ENCODE assay signal across 18 cellular contexts in the genomic region with DNA sequence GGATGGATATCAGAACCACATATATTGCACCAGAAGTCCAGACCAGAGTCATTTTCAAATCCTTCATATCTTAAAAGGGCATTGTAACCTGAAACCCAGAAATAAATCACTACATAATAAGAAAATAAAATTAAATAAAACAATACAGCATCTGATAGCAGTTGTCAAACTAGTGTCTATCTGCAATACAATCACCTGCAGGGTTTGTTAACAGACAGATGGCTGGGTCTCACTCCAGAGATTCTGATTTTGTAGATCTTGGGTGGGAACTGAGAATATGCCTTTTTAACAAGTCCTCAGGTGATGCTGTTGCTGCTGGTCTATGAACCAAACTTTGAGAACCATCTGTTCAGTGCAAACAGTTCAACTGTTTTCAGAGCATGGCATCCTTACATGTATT. TPM values are rescaled to one million over a fixed set of nuclear protein-coding genes. Genes with fewer than 3 reads are reported as not detected.
A peak's percentile ranks its signal among the peaks of the same experiment; 100 is the strongest.
DNase-seq lines count a peak whose midpoint lies in the region; ATAC-seq and TF ChIP-seq lines count a peak whose summit lies in the region.
"Had no signal": no experiment of that assay in that cellular context is flagged by ENCODE, and none has a peak within 500 bp of the region (broad histone marks: within the 10 kb centered on the region; RNA-seq: fewer than 3 reads in every experiment).

No MANE protein-coding gene starts in this region.

- H3K4ac ChIP-seq in mesenchymal stem cell (ENCODE audit: low read depth in 1 of 2, low read length in 2 of 2), result no peak overlapping the region

- H2AFZ ChIP-seq in SK-N-SH (ENCODE audit: low read depth) (no peak overlapping the region), mesenchymal stem cell (ENCODE audit: low read depth, low read length) (no peak overlapping the region)

- no peak overlapping the region for H2BK120ac ChIP-seq in mesenchymal stem cell (ENCODE audit: low read depth, low read length)

- POLR2A ChIA-PET in SK-N-SH (lab: Yijun Ruan, JAX), result no interaction called here

- no peak overlapping the region for H4K91ac ChIP-seq in mesenchymal stem cell (ENCODE audit: low read length)

- H3K4me2 ChIP-seq in SK-N-SH (no peak overlapping the region), mesenchymal stem cell (ENCODE audit: low read length, poor library complexity, severe bottlenecking) (no peak overlapping the region)
- H3K4me2 ChIP-seq: A549; BLaER1 treated with 17β-estradiol and CSF1 and Interleukin-3, amounts not matched to agents 10 nM and 100 nM had no signal

- H3K9me3 Mint-ChIP-seq in memory B cell, result no peaks in the 10 kb centered on the region
- H3K9me3 Mint-ChIP-seq: CD4-positive, alpha-beta T cell; CD8-positive, alpha-beta T cell had no signal

- no peak overlapping the region for H3K4me3 Mint-ChIP-seq in memory B cell
- H3K4me3 Mint-ChIP-seq: B cell; CD4-positive, alpha-beta T cell; CD8-positive, alpha-beta T cell had no signal

- H2AK5ac ChIP-seq in mesenchymal stem cell (ENCODE audit: low read length, severe bottlenecking), result no peak overlapping the region

- peaks cover 21% of the 10 kb centered on the region for H3K36me3 Mint-ChIP-seq in memory B cell

- no peaks in the 10 kb centered on the region for H3K79me2 ChIP-seq in SK-N-SH (ENCODE audit: insufficient read depth)

- H3K27ac ChIP-seq in SK-N-SH (ENCODE audit: low read depth in 2 of 2, low read length in 1 of 2), result no peak overlapping the region
- H3K27ac ChIP-seq in mesenchymal stem cell (ENCODE audit: low read length, poor library complexity, severe bottlenecking), result no peak overlapping the region
- H3K27ac ChIP-seq: 22Rv1; A549; BLaER1 treated with 17β-estradiol and CSF1 and Interleukin-3, amounts not matched to agents 10 nM and 100 nM; C4-2B had no signal

- H4K20me1 ChIP-seq in SK-N-SH (ENCODE audit: insufficient read depth), result no peaks in the 10 kb centered on the region
- H4K20me1 ChIP-seq: BLaER1 treated with 17β-estradiol and CSF1 and Interleukin-3, amounts not matched to agents 10 nM and 100 nM had no signal

- H3K9ac ChIP-seq in SK-N-SH, result no peak overlapping the region
- no peak overlapping the region for H3K9ac ChIP-seq in mesenchymal stem cell (ENCODE audit: low read length)
- H3K9ac ChIP-seq: BLaER1 treated with 17β-estradiol and CSF1 and Interleukin-3, amounts not matched to agents 10 nM and 100 nM had no signal

- no peak overlapping the region for H4K8ac ChIP-seq in mesenchymal stem cell (ENCODE audit: low read length)

- no peak for TF ChIP-seq RAD21 in SK-N-SH (IDR thresholded peaks at IDR 0.05; ENCODE audit: low read length)

- H3K4me1 Mint-ChIP-seq in memory B cell, result no peaks in the 10 kb centered on the region
- H3K4me1 Mint-ChIP-seq: B cell had no signal

- no peak overlapping the region for H2BK15ac ChIP-seq in mesenchymal stem cell (ENCODE audit: low read depth, poor library complexity, severe bottlenecking)

- no peaks in the 10 kb centered on the region for H3K9me3 ChIP-seq in SK-N-SH
- H3K9me3 ChIP-seq in mesenchymal stem cell (ENCODE audit: control insufficient read depth, low read length), result no peaks in the 10 kb centered on the region
- H3K9me3 ChIP-seq: A549; BLaER1 treated with 17β-estradiol and CSF1 and Interleukin-3, amounts not matched to agents 10 nM and 100 nM; Caco-2 had no signal

- H3K27me3 Mint-ChIP-seq in memory B cell, result no peaks in the 10 kb centered on the region
- H3K27me3 Mint-ChIP-seq: B cell; CD4-positive, alpha-beta T cell had no signal

- DNase-seq in SK-N-SH (no peak), NCI-H2171 treated with DMSO at 0.1 percent for 48 hours (lab: John Stamatoyannopoulos, UW) (peak; percentile 72), memory B cell (ENCODE audit: low spot score in 2 of 2) (no peak), mesenchymal stem cell (no peak), Kasumi-1 (lab: John Stamatoyannopoulos, UW) (no peak)
- DNase-seq: AML-193; Caco-2; Calu3; CD4-positive, alpha-beta T cell; CD8-positive, alpha-beta T cell; DMS79 treated with DMSO at 0.1 percent for 48 hours; GF-D8 had no signal

- H3K9me2 ChIP-seq in SK-N-SH, result no peaks in the 10 kb centered on the region

- no peak for TF ChIP-seq CTCF in SK-N-SH (IDR thresholded peaks at IDR 0.05)

- no peak for ATAC-seq in SK-N-SH treated with all-trans-retinoic acid at 6 μM for 48 hours
- ATAC-seq in memory B cell (ENCODE audit: low read depth), result no peak
- ATAC-seq: A549; CD8-positive, alpha-beta T cell had no signal

- H3F3A ChIP-seq in SK-N-SH (replicated peaks; ENCODE audit: insufficient read depth), result peaks cover 5% of the 10 kb centered on the region

- CTCF ChIA-PET in SK-N-SH (lab: Yijun Ruan, JAX), result interaction anchor here (0.6 to 1.4 kb wide), 3 partner anchors 20 to 36 kb away, joined by 3 to 5 read pairs (median 3); no protein-coding TSS in a partner anchor

- peaks cover 70 to 96% of the 10 kb centered on the region in 2 experiments for H3K36me3 ChIP-seq in SK-N-SH (replicated peaks in 1 of 2; ENCODE audit: control insufficient read depth in 1 of 2, insufficient read depth in 2 of 2, low read length in 1 of 2)
- H3K36me3 ChIP-seq in mesenchymal stem cell (ENCODE audit: control insufficient read depth in 1 of 2, insufficient read depth in 2 of 2, low read depth in 1 of 2, low read length in 2 of 2), result peaks cover 12 to 91% of the 10 kb centered on the region in 2 experiments

- H3K4me1 ChIP-seq in SK-N-SH (ENCODE audit: control insufficient read depth in 1 of 2, insufficient read depth in 2 of 2, low read depth in 1 of 2, low read length in 1 of 2), result no peaks in the 10 kb centered on the region
- no peaks in the 10 kb centered on the region for H3K4me1 ChIP-seq in mesenchymal stem cell (ENCODE audit: control insufficient read depth, insufficient read depth, low read depth, low read length)
- H3K4me1 ChIP-seq: A549; BLaER1 treated with 17β-estradiol and CSF1 and Interleukin-3, amounts not matched to agents 10 nM and 100 nM; Caco-2 had no signal

- H3K4me3 ChIP-seq in SK-N-SH (ENCODE audit: low read depth in 2 of 2, low read length in 1 of 2), result no peak overlapping the region
- H3K4me3 ChIP-seq in mesenchymal stem cell (ENCODE audit: insufficient read depth in 1 of 2, low read depth in 1 of 2, low read length in 2 of 2), result no peak overlapping the region
- H3K4me3 ChIP-seq: A549; BLaER1 treated with 17β-estradiol and CSF1 and Interleukin-3, amounts not matched to agents 10 nM and 100 nM had no signal

- H2BK12ac ChIP-seq in mesenchymal stem cell (ENCODE audit: low read length in 2 of 2), result no peak overlapping the region

- peaks cover 3% of the 10 kb centered on the region for H3K79me1 ChIP-seq in mesenchymal stem cell (replicated peaks; ENCODE audit: low read length, poor library complexity, severe bottlenecking)

- H3K27ac Mint-ChIP-seq in memory B cell, result peak overlapping the region; percentile 40
- H3K27ac Mint-ChIP-seq: B cell; CD4-positive, alpha-beta T cell; CD8-positive, alpha-beta T cell had no signal

- TF ChIP-seq EP300 in SK-N-SH (IDR thresholded peaks at IDR 0.05; ENCODE audit: borderline replicate concordance in 1 of 2, low read depth in 1 of 2, low read length in 1 of 2), result peak in 1 of 2 experiments; percentile 62; a peak in 1 of 4 replicates

- no peak overlapping the region for H3K14ac ChIP-seq in mesenchymal stem cell (ENCODE audit: low read length in 2 of 2)

- H2BK5ac ChIP-seq in mesenchymal stem cell (ENCODE audit: low read depth, low read length, poor library complexity, severe bottlenecking), result no peak overlapping the region

- H3K18ac ChIP-seq in mesenchymal stem cell (ENCODE audit: low read depth in 1 of 2, low read length in 2 of 2), result no peak overlapping the region

- H3K23ac ChIP-seq in mesenchymal stem cell (ENCODE audit: low read length in 2 of 2), result no peak overlapping the region

- H3K27me3 ChIP-seq in SK-N-SH (ENCODE audit: insufficient read depth) (no peaks in the 10 kb centered on the region), mesenchymal stem cell (ENCODE audit: control insufficient read depth in 1 of 2, insufficient read depth in 1 of 2, low read length in 2 of 2) (no peaks in the 10 kb centered on the region)
- H3K27me3 ChIP-seq: BLaER1 treated with 17β-estradiol and CSF1 and Interleukin-3, amounts not matched to agents 10 nM and 100 nM had no signal

TF ChIP-seq in SK-N-SH, 30 proteins besides CTCF, POLR2A, EP300 and RAD21:
- no peak for TF ChIP-seq EZH2phosphoT487 (IDR thresholded peaks at IDR 0.05; ENCODE audit: borderline replicate concordance, low read depth)
- TF ChIP-seq GATA2 (CRISPR knock-in tag; IDR thresholded peaks at IDR 0.05), result peak; percentile 76

TF ChIP-seq in SK-N-SH treated with all-trans-retinoic acid at 6 μM for 48 hours, 23 proteins besides CTCF, POLR2A, EP300 and RAD21:
- no peak for TF ChIP-seq ZNF565 (CRISPR knock-in tag; conservative IDR thresholded peaks at IDR 0.05; ENCODE audit: low read depth)
TF ChIP-seq in SK-N-SH treated with all-trans-retinoic acid at 6 μM for 48 hours: peak in this region for 0.

RNA-seq across cellular contexts. Expression of a gene that starts 37.6 kb away (rescaled TPM):
- polyA plus RNA-seq in SK-N-SH (2012; rRNA removed), result 1,446 and 1,447 TPM in 2 replicates
- 1,544 and 1,563 TPM in 2 replicates for polyA plus RNA-seq in SK-N-SH (2012; cell fraction: cytosol; rRNA removed)
- 435 and 488 TPM in 2 replicates for polyA plus RNA-seq in SK-N-SH (2012; cell fraction: nucleus; rRNA removed)
- 1,365 TPM for polyA plus RNA-seq in mesenchymal stem cell (2013, experiment 1 of 2)
- 1,368 TPM for polyA plus RNA-seq in mesenchymal stem cell (2013, experiment 2 of 2)

RNA-seq across cellular contexts. Expression of a gene that starts 50.5 kb away (rescaled TPM):
- 654 and 658 TPM in 2 replicates for polyA plus RNA-seq in SK-N-SH (2012; rRNA removed)
- 675 and 736 TPM in 2 replicates for polyA plus RNA-seq in SK-N-SH (2012; cell fraction: cytosol; rRNA removed)
- polyA plus RNA-seq in SK-N-SH (2012; cell fraction: nucleus; rRNA removed), result 254 and 270 TPM in 2 replicates
- 147 TPM for polyA plus RNA-seq in mesenchymal stem cell (2013, experiment 1 of 2)
- polyA plus RNA-seq in mesenchymal stem cell (2013, experiment 2 of 2), result 158 TPM

RNA-seq across cellular contexts. Expression of a gene that starts 56.0 kb away (rescaled TPM):
- 4.6 and 6.9 TPM in 2 replicates for polyA plus RNA-seq in SK-N-SH (2012; rRNA removed)
- 6.0 and 7.0 TPM in 2 replicates for polyA plus RNA-seq in SK-N-SH (2012; cell fraction: cytosol; rRNA removed)
- polyA plus RNA-seq in SK-N-SH (2012; cell fraction: nucleus; rRNA removed), result 9.7 and 20.6 TPM in 2 replicates
- 4.5 TPM for polyA plus RNA-seq in mesenchymal stem cell (2013, experiment 1 of 2)
- 4.6 TPM for polyA plus RNA-seq in mesenchymal stem cell (2013, experiment 2 of 2)

RNA-seq across cellular contexts. Expression of a gene that starts 56.5 kb away (rescaled TPM):
- 28.4 and 32.1 TPM in 2 replicates for polyA plus RNA-seq in SK-N-SH (2012; rRNA removed)
- polyA plus RNA-seq in SK-N-SH (2012; cell fraction: cytosol; rRNA removed), result 47.1 and 55.7 TPM in 2 replicates
- polyA plus RNA-seq in SK-N-SH (2012; cell fraction: nucleus; rRNA removed), result 22.8 and 29.5 TPM in 2 replicates
- polyA plus RNA-seq in mesenchymal stem cell (2013, experiment 1 of 2), result 24.1 TPM
- polyA plus RNA-seq in mesenchymal stem cell (2013, experiment 2 of 2), result 26.2 TPM
